Comparison of ENCODE assay signal across 7 cellular contexts in the genomic region with DNA sequence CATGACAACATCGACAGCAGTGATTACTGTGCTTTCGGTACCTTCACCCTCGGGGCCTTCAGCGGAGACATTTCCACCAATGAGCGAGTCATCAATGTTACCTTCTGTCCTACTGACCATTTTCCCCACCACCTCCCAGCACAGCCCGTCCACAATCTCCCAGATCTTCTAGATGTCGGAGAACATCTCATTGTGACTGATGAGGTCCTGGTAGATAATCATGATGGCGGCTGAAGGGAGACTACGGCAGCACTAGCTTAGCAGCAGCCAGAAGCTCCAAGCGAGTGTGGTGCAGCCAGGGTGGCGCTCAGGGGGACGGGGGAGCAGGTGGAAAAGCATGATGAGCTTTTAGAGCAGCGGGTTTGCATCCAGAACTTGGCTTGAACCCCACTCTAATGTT.
"Had no signal": no experiment of that assay in that cellular context is flagged by ENCODE, and none has a peak within 500 bp of the region (broad histone marks: within the 10 kb centered on the region; RNA-seq: fewer than 3 reads in every experiment).

No MANE protein-coding gene starts in this region.

- DNase-seq: IMR-90, KBM-7, KG1 had no signal

- H3K4me3 ChIP-seq: K562 had no signal

- H3K27ac ChIP-seq: HL-60 had no signal

- FAIRE-seq: HepG2, HTR-8/SVneo, K562 had no signal
